In genomic region chr2:219219781-219220532, GRCh38 we compare ENCODE assay signal across 1 cellular context.
TF ChIP-seq lines count a peak whose summit lies in the region.

No MANE protein-coding gene starts in this region.

TF ChIP-seq in HepG2, 621 proteins besides CTCF, POLR2A, EP300 and RAD21:
- TF ChIP-seq NFKBIZ (CRISPR knock-in tag; IDR thresholded peaks at IDR 0.05) (no peak), SMARCE1 (IDR thresholded peaks at IDR 0.05; ENCODE audit: borderline replicate concordance) (no peak), NFIB (CRISPR knock-in tag; IDR thresholded peaks at IDR 0.05; ENCODE audit: borderline replicate concordance) (0 out of 2 replicates have a peak, but pooled peaks have one; percentile 49), ARID3A (IDR thresholded peaks at IDR 0.05; ENCODE audit: low read depth, low read length) (no peak), ZNF280B (CRISPR knock-in tag; IDR thresholded peaks at IDR 0.05; ENCODE audit: borderline replicate concordance) (0 out of 2 replicates have a peak, but pooled peaks have one; percentile 15), THAP7 (CRISPR knock-in tag; IDR thresholded peaks at IDR 0.05) (no peak)
